Comparison of ENCODE assay signal across 17 cellular contexts in the genomic region with DNA sequence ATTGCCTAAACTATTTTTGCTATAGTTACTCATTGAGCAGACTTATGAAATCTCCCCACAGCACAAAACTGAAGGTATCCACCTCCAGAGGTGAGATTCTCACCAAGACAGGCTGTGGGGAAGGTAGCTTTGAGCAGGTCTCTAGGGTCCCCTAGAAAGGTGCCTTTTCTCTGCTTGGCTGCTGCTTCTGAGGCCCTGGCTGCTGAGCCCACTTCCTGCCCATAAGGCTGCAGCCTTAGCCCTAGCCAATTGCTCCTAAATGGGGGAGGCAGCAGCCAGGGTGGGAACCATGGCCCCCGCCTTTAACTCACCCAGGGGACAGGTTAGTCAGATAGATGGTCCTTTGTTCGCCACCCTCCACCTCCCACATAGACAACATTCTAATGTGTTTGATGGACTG. TPM values are rescaled to one million over a fixed set of nuclear protein-coding genes. Genes with fewer than 3 reads are reported as not detected.
DNase-seq lines count a peak whose midpoint lies in the region; TF ChIP-seq lines count a peak whose summit lies in the region.
"Had no signal": no experiment of that assay in that cellular context is flagged by ENCODE, and none has a peak within 500 bp of the region (broad histone marks: within the 10 kb centered on the region; RNA-seq: fewer than 3 reads in every experiment).

No MANE protein-coding gene starts in this region.

- WGBS in mammary epithelial cell (ENCODE audit: low coverage, missing lambda C conversion rate) = 87% methylated on average over 2 of the region's 2 CpGs

- no peaks in the 10 kb centered on the region for H4K20me1 ChIP-seq in mammary epithelial cell (ENCODE audit: insufficient read depth, low read length)

- H3K36me3 ChIP-seq in mammary epithelial cell (ENCODE audit: insufficient read depth, low read length) = peaks cover 12% of the 10 kb centered on the region
- no peaks in the 10 kb centered on the region for H3K36me3 ChIP-seq in tibial artery

- BruUV-seq in mammary epithelial cell (replicated peaks; lab: Mats Ljungman, UMichigan) = no TSS peak

- no peak for DNase-seq in activated naive CD4-positive, alpha-beta T cell treated with Interleukin-2 at 50 U/mL for 16 hours
- no peak for DNase-seq in mammary epithelial cell
- DNase-seq in tibial artery = no peak
- DNase-seq in GM19240 (ENCODE audit: insufficient read length, low spot score) = no peak
- no peak for DNase-seq in hepatic stellate cell (ENCODE audit: low spot score)
- no peak for DNase-seq in GM10266 (ENCODE audit: extremely low spot score)
- DNase-seq: anterior cingulate cortex, dorsolateral prefrontal cortex, NCI-H1417 treated with DMSO at 0.1 percent for 48 hours, NCI-H510A, posterior cingulate gyrus, T-helper 9 cell had no signal

- no peak overlapping the region for H3K9ac ChIP-seq in mammary epithelial cell (ENCODE audit: insufficient read depth, low read length)

- no peak overlapping the region for H2AFZ ChIP-seq in mammary epithelial cell (ENCODE audit: low read depth, low read length)

- H3K79me2 ChIP-seq in mammary epithelial cell (ENCODE audit: insufficient read depth, low read length) = peaks cover 95% of the 10 kb centered on the region

- H3K9me3 Mint-ChIP-seq in activated naive CD4-positive, alpha-beta T cell treated with anti-CD3 and anti-CD28 coated beads, Interleukin-2, amount 50 U/mL, for 24 hours = no peaks in the 10 kb centered on the region
- H3K9me3 Mint-ChIP-seq in IgD-negative memory B cell = no peaks in the 10 kb centered on the region

- in situ Hi-C loops in mammary epithelial cell (cut with MboI; ENCODE audit: low sequenced_read_pairs in 2 of 2) = no loop called here

- intact Hi-C loops in mammary epithelial cell (cut with micrococcal nuclease) (loop anchor here (1.0 kb wide), 1 partner anchor 8 kb away; no protein-coding TSS in a partner anchor), tibial artery (cut with DNase I; ENCODE audit: low total_unique reads) (no loop called here)

- H3K27ac ChIP-seq in mammary epithelial cell (ENCODE audit: insufficient read depth, low read depth, low read length) (peak overlapping the region; percentile 3), tibial artery (peak overlapping the region; percentile 34 to 96)
- H3K27ac ChIP-seq: dorsolateral prefrontal cortex had no signal

- CTCF ChIA-PET in mammary epithelial cell (lab: Charles Lee; ENCODE audit: low non-redundant PET) = no interaction called here

- peak overlapping the region; percentile 95 for H3K4me2 ChIP-seq in mammary epithelial cell (ENCODE audit: insufficient read depth, low read depth, low read length)

- H3K27me3 Mint-ChIP-seq in activated naive CD4-positive, alpha-beta T cell treated with anti-CD3 and anti-CD28 coated beads, Interleukin-2, amount 50 U/mL, for 24 hours = peaks cover 38% of the 10 kb centered on the region
- H3K27me3 Mint-ChIP-seq in IgD-negative memory B cell = peaks cover 33% of the 10 kb centered on the region

- H3K36me3 Mint-ChIP-seq in activated naive CD4-positive, alpha-beta T cell treated with anti-CD3 and anti-CD28 coated beads, Interleukin-2, amount 50 U/mL, for 24 hours = peaks cover 1% of the 10 kb centered on the region
- peaks cover 2% of the 10 kb centered on the region for H3K36me3 Mint-ChIP-seq in IgD-negative memory B cell

- H3K4me1 ChIP-seq in mammary epithelial cell (ENCODE audit: insufficient read depth, low read length) (peaks cover 51% of the 10 kb centered on the region), tibial artery (peaks cover 0 to 68% (median 25%) of the 10 kb centered on the region in 4 donors)

- H3K27me3 ChIP-seq in mammary epithelial cell (ENCODE audit: insufficient read depth, low read length) (no peaks in the 10 kb centered on the region), tibial artery (no peaks in the 10 kb centered on the region)
- H3K27me3 ChIP-seq: foreskin keratinocyte had no signal

- H3K27ac Mint-ChIP-seq in activated naive CD4-positive, alpha-beta T cell treated with anti-CD3 and anti-CD28 coated beads, Interleukin-2, amount 50 U/mL, for 24 hours = no peak overlapping the region
- peak overlapping the region in 1 of 3 donors; percentile 88 for H3K27ac Mint-ChIP-seq in IgD-negative memory B cell
- H3K27ac Mint-ChIP-seq: CD14-positive monocyte had no signal

- peak overlapping the region in 2 of 3 experiments; percentile 71 to 75 for H3K4me3 ChIP-seq in mammary epithelial cell (replicated peaks in 1 of 3; ENCODE audit: insufficient read depth in 1 of 3, low read depth in 2 of 3, low read length in 3 of 3)
- no peak overlapping the region for H3K4me3 ChIP-seq in tibial artery
- H3K4me3 ChIP-seq: K562 had no signal

- peaks cover 41% of the 10 kb centered on the region for H3K4me1 Mint-ChIP-seq in activated naive CD4-positive, alpha-beta T cell treated with anti-CD3 and anti-CD28 coated beads, Interleukin-2, amount 50 U/mL, for 24 hours
- H3K4me1 Mint-ChIP-seq in IgD-negative memory B cell = peaks cover 70 to 72% (median 72%) of the 10 kb centered on the region in 3 donors

- H3K9me3 ChIP-seq in mammary epithelial cell (replicated peaks; ENCODE audit: insufficient read depth, low read length) = no peaks in the 10 kb centered on the region
- no peaks in the 10 kb centered on the region for H3K9me3 ChIP-seq in tibial artery

- dilution Hi-C loops in mammary epithelial cell (cut with HindIII; ENCODE audit: low sequenced_read_pairs) = no loop called here

- TF ChIP-seq CTCF in mammary epithelial cell (conservative IDR thresholded peaks at IDR 0.05 in 1 of 2, IDR thresholded peaks at IDR 0.05 in 1 of 2; ENCODE audit: extremely low read depth in 1 of 2, insufficient read depth in 1 of 2, low read depth in 1 of 2, low read length in 2 of 2) (no peak), tibial artery (IDR thresholded peaks at IDR 0.05) (no peak), GM10266 (IDR thresholded peaks at IDR 0.05; ENCODE audit: control insufficient read depth, insufficient read depth, low read depth, missing control alignments) (no peak)

- H3K4me3 Mint-ChIP-seq in activated naive CD4-positive, alpha-beta T cell treated with anti-CD3 and anti-CD28 coated beads, Interleukin-2, amount 50 U/mL, for 24 hours = peak overlapping the region; percentile 0
- H3K4me3 Mint-ChIP-seq in IgD-negative memory B cell = peak overlapping the region; percentile 44 to 96 (median 85)

RNA-seq across cellular contexts. Expression of a gene that starts 3.6 kb away (rescaled TPM):
- polyA plus RNA-seq in IgD-negative memory B cell (118 TPM), mammary epithelial cell (148 TPM)
- 100 to 1,000 TPM in 1 of 2 donors, 10 to 100 TPM in 1; 74.2 to 228 TPM for total RNA-seq in mammary epithelial cell
- polyA minus RNA-seq in mammary epithelial cell = 174 TPM

Comparison
In these comparisons a context has a peak if more than half of its experiments do, and no peak if none do; other contexts are left out.
1. H3K4me3 ChIP-seq: peak in mammary epithelial cell (2 of 3); none in tibial artery (0 of 2).